In genomic region chr7:74269757-74270277, GRCh38 we compare ENCODE assay signal across 1 cellular context.
TF ChIP-seq lines count a peak whose summit lies in the region.

No MANE protein-coding gene starts in this region.

TF ChIP-seq in K562, 482 proteins besides CTCF, POLR2A, EP300 and RAD21 (continued from another document and continues in another):
- TF ChIP-seq ELK3 (CRISPR knock-in tag; IDR thresholded peaks at IDR 0.05) (no peak), MGA (IDR thresholded peaks at IDR 0.05) (no peak), RERE (CRISPR knock-in tag; IDR thresholded peaks at IDR 0.05; ENCODE audit: borderline replicate concordance) (no peak), ZNF507 (tag; conservative IDR thresholded peaks at IDR 0.05) (no peak), FOXK2 (conservative IDR thresholded peaks at IDR 0.05 in 1 of 2, IDR thresholded peaks at IDR 0.05 in 1 of 2; ENCODE audit: low read depth in 2 of 2) (no peak), FOXM1 (IDR thresholded peaks at IDR 0.05; ENCODE audit: low read depth) (0 out of 2 replicates have a peak, but pooled peaks have one; percentile 32), FOXM1 (CRISPR knock-in tag; IDR thresholded peaks at IDR 0.05; ENCODE audit: low read depth) (no peak), ILF3 (IDR thresholded peaks at IDR 0.05; ENCODE audit: borderline replicate concordance) (no peak), ZNF197 (CRISPR knock-in tag; IDR thresholded peaks at IDR 0.05; ENCODE audit: low read depth) (no peak), ESRRB (CRISPR knock-in tag; IDR thresholded peaks at IDR 0.05; ENCODE audit: borderline replicate concordance) (no peak), BRF1 (IDR thresholded peaks at IDR 0.05; ENCODE audit: borderline replicate concordance, extremely low read depth, insufficient read length) (no peak), MXI1 (IDR thresholded peaks at IDR 0.05; ENCODE audit: low read depth, low read length) (no peak), NCOA6 (IDR thresholded peaks at IDR 0.05) (no peak), ATF7 (IDR thresholded peaks at IDR 0.05) (no peak), KLF13 (tag; IDR thresholded peaks at IDR 0.05; ENCODE audit: borderline replicate concordance, low read depth) (peak; percentile 47; the same call in 1 of the 2 replicates), KLF16 (IDR thresholded peaks at IDR 0.05) (no peak), SMAD3 (CRISPR knock-in tag; conservative IDR thresholded peaks at IDR 0.05) (no peak), CREBBP (IDR thresholded peaks at IDR 0.05; ENCODE audit: low read depth, low read length) (no peak), SP1 (CRISPR knock-in tag; IDR thresholded peaks at IDR 0.05) (0 out of 2 replicates have a peak, but pooled peaks have one; percentile 50), TSC22D4 (tag; IDR thresholded peaks at IDR 0.05) (no peak), TEAD4 (IDR thresholded peaks at IDR 0.05; ENCODE audit: low read length) (peak; percentile 54; the same call in 1 of the 2 replicates), TEAD4 (CRISPR knock-in tag; IDR thresholded peaks at IDR 0.05; ENCODE audit: borderline replicate concordance) (no peak), FOXA1 (IDR thresholded peaks at IDR 0.05; ENCODE audit: borderline replicate concordance) (no peak), CBX1 (IDR thresholded peaks at IDR 0.05; ENCODE audit: low read depth) (no peak), ZEB2 (IDR thresholded peaks at IDR 0.05) (no peak), RNF219 (CRISPR knock-in tag; IDR thresholded peaks at IDR 0.05) (no peak), ARID2 (IDR thresholded peaks at IDR 0.05) (no peak), ZKSCAN8 (CRISPR knock-in tag; IDR thresholded peaks at IDR 0.05) (no peak), CREM (IDR thresholded peaks at IDR 0.05; ENCODE audit: low read depth) (no peak), ZNF263 (CRISPR knock-in tag; IDR thresholded peaks at IDR 0.05; ENCODE audit: borderline replicate concordance) (no peak), SMARCE1 (IDR thresholded peaks at IDR 0.05) (0 out of 2 replicates have a peak, but pooled peaks have one; percentile 15), NUFIP1 (IDR thresholded peaks at IDR 0.05; ENCODE audit: partially characterized antibody) (no peak), NKRF (IDR thresholded peaks at IDR 0.05; ENCODE audit: borderline replicate concordance) (no peak), ZNF184 (CRISPR knock-in tag; IDR thresholded peaks at IDR 0.05) (no peak), MNT (conservative IDR thresholded peaks at IDR 0.05) (0 out of 4 replicates have a peak, but pooled peaks have one; percentile 32 to 42), ZNF41 (CRISPR knock-in tag; conservative IDR thresholded peaks at IDR 0.05) (no peak)
